Comparison of ENCODE assay signal across 8 cellular contexts in the genomic region with DNA sequence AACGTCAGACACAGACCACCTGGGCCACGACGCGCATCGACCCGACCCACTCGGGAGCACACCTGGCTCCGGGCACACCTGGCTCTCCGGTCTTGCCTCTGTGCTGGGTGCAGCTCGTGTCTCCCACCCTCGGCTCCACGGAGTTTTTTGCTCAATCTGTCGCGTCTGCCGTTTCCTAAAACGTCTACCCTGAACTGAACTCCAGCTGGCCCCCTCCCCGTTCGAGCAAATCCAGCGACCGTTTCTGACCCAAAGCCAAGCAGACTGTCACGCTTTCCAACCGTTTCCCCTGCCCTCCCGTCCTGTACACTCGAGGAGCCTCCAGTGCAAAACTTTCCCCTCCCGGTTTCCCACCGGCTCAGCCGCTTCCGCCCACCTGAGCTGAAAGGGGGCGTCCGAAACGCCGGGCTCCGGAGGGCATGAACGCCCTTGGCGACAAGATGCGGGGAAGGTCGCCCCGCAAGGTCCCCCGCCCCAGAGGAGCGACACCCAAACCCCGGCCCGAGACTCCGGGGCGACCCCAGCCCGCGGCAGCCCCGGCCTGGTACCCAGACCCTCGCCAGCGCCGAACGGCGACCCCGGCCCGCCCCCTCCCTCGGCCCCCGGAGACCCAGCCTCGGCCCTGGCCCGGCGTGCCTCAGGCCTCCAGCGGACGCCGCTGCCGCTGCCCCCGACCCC. TPM values are rescaled to one million over a fixed set of nuclear protein-coding genes. Genes with fewer than 3 reads are reported as not detected.
A peak's percentile ranks its signal among the peaks of the same experiment; 100 is the strongest.
DNase-seq lines count a peak whose midpoint lies in the region; ATAC-seq and TF ChIP-seq lines count a peak whose summit lies in the region.

No MANE protein-coding gene starts in this region.

- no peak for TF ChIP-seq POLR2A in esophagus muscularis mucosa (IDR thresholded peaks at IDR 0.05; ENCODE audit: low read depth)

- H3K9me3 ChIP-seq in esophagus muscularis mucosa, result no peaks in the 10 kb centered on the region

- no peak overlapping the region for H3K27ac Mint-ChIP-seq in nephron progenitor cell

- H3K9me3 Mint-ChIP-seq in nephron progenitor cell, result peaks cover 4% of the 10 kb centered on the region

- 1% methylated on average over 29 of the region's 64 CpGs for WGBS in esophagus muscularis mucosa

- no peak for TF ChIP-seq EP300 in esophagus muscularis mucosa (IDR thresholded peaks at IDR 0.05)

- peak overlapping the region; percentile 97 for H3K4me3 Mint-ChIP-seq in nephron progenitor cell

- ATAC-seq in HG03439 (IDR thresholded peaks at IDR 0.05; ENCODE audit: unreplicated experiment) (peak; percentile 15), GM21576 (IDR thresholded peaks at IDR 0.05; ENCODE audit: unreplicated experiment) (no peak)

- H3K4me1 Mint-ChIP-seq in nephron progenitor cell, result peaks cover 37% of the 10 kb centered on the region

- intact Hi-C loops in esophagus muscularis mucosa (cut with DNase I), result loop anchor here (2.0 kb wide), 1 partner anchor 111 kb away; no protein-coding TSS in a partner anchor

- peak overlapping the region; percentile 83 to 91 (median 84) for H3K27ac ChIP-seq in esophagus muscularis mucosa (replicated peaks in 1 of 4)

- peaks cover 30 to 47% (median 38%) of the 10 kb centered on the region in 4 donors for H3K4me1 ChIP-seq in esophagus muscularis mucosa

- no peaks in the 10 kb centered on the region for H3K27me3 ChIP-seq in esophagus muscularis mucosa

- H3K27me3 Mint-ChIP-seq in nephron progenitor cell (ENCODE audit: low read depth, poor library complexity), result peaks cover 37% of the 10 kb centered on the region

- no peaks in the 10 kb centered on the region for H3K36me3 ChIP-seq in esophagus muscularis mucosa

- peak; percentile 20 for DNase-seq in NCI-H1105 treated with DMSO at 0.1 percent for 48 hours (lab: John Stamatoyannopoulos, UW)
- DNase-seq in NCI-H1105 (lab: John Stamatoyannopoulos, UW), result no peak
- peak; percentile 12 to 25 for DNase-seq in activated CD4-positive, alpha-beta T cell treated with anti-CD3 and anti-CD28 coated beads, Interleukin-2, amount 50 U/mL, for 48 hours
- no peak for DNase-seq in esophagus muscularis mucosa (ENCODE audit: extremely low spot score)
- DNase-seq in nephron progenitor cell, result no peak
- DNase-seq in kidney glomerular epithelial cell (lab: John Stamatoyannopoulos, UW), result no peak

- TF ChIP-seq CTCF in esophagus muscularis mucosa (IDR thresholded peaks at IDR 0.05) (no peak), nephron progenitor cell (IDR thresholded peaks at IDR 0.05) (no peak)

- H3K36me3 Mint-ChIP-seq in nephron progenitor cell (ENCODE audit: low read depth), result no peaks in the 10 kb centered on the region

- H3K4me3 ChIP-seq in esophagus muscularis mucosa, result peak overlapping the region; percentile 75 to 97 (median 88)

RNA-seq across cellular contexts. Expression of gene CYTH3, which starts 0.6 kb away (rescaled TPM):
- total RNA-seq in esophagus muscularis mucosa, result 10 to 100 TPM; 32.0 to 64.6 (median 50.2) TPM

Comparison
In these comparisons a context has a peak if more than half of its experiments do, and no peak if none do; other contexts are left out.
1. DNase-seq: peak in NCI-H1105 treated with DMSO at 0.1 percent for 48 hours (single experiment) and activated CD4-positive, alpha-beta T cell treated with anti-CD3 and anti-CD28 coated beads, Interleukin-2, amount 50 U/mL, for 48 hours (2 of 2); none in NCI-H1105 (single experiment), esophagus muscularis mucosa (single experiment), nephron progenitor cell (single experiment) and kidney glomerular epithelial cell (single experiment).